19 cellular contexts compared by ENCODE assay signal in the genomic region with DNA sequence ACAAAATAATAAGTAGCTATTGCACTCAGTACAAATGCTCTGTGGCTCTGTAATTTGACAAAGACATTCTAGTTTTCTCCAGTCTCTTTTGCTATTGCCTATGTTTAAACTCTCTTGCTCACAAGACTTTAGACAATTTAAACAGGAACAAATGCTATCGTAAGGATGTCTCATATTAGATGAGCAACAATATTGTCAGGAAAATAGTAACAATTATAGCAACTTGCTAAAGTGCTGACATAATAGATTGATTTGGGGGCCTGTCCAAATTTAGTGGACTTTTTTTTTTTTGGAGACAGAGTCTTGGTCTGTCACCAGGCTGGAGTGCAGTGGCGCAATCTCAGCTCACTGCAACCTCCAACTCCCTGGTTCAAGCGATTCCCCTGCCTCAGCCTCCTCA. TPM values are rescaled to one million over a fixed set of nuclear protein-coding genes. Genes with fewer than 3 reads are reported as not detected.
DNase-seq lines count a peak whose midpoint lies in the region; ATAC-seq, FAIRE-seq and TF ChIP-seq lines count a peak whose summit lies in the region.
"Had no signal": no experiment of that assay in that cellular context is flagged by ENCODE, and none has a peak within 500 bp of the region (broad histone marks: within the 10 kb centered on the region; RNA-seq: fewer than 3 reads in every experiment).

No MANE protein-coding gene starts in this region.

- TF ChIP-seq POLR2A in K562 (conservative IDR thresholded peaks at IDR 0.05), result no peak

- CTCF ChIA-PET in CD8-positive, alpha-beta memory T cell (lab: Charles Lee), result interaction anchor here (1.0 to 1.3 kb wide), 3 partner anchors 9 to 26 kb away, joined by 3 to 4 read pairs (median 4); no protein-coding TSS in a partner anchor
- CTCF ChIA-PET in K562 (lab: Yijun Ruan, JAX; ENCODE audit: low intra/inter-chr PET ratio), result no interaction called here

- peaks cover 10% of the 10 kb centered on the region for H3K36me3 ChIP-seq in CD8-positive, alpha-beta memory T cell (ENCODE audit: insufficient read depth, low read length)
- H3K36me3 ChIP-seq in K562 (ENCODE audit: control insufficient read depth, insufficient read depth, low read length), result peaks cover 40% of the 10 kb centered on the region

- H3K9me3 Mint-ChIP-seq in activated T-cell treated with anti-CD3 and anti-CD28 coated beads, Interleukin-2, amount 50 U/mL, for 72 hours, result no peaks in the 10 kb centered on the region
- no peaks in the 10 kb centered on the region for H3K9me3 Mint-ChIP-seq in CD8-positive, alpha-beta memory T cell
- no peaks in the 10 kb centered on the region for H3K9me3 Mint-ChIP-seq in nephron progenitor cell

- H3K36me3 Mint-ChIP-seq in activated T-cell treated with anti-CD3 and anti-CD28 coated beads, Interleukin-2, amount 50 U/mL, for 72 hours (ENCODE audit: insufficient read depth in 2 of 2), result peaks cover 3 to 22% of the 10 kb centered on the region in 2 donors
- H3K36me3 Mint-ChIP-seq in CD8-positive, alpha-beta memory T cell, result peaks cover 0 to 52% (median 2%) of the 10 kb centered on the region in 3 donors
- peaks cover 18% of the 10 kb centered on the region for H3K36me3 Mint-ChIP-seq in nephron progenitor cell (ENCODE audit: low read depth)

- POLR2A ChIA-PET in CD8-positive, alpha-beta memory T cell (lab: Charles Lee), result no interaction called here
- POLR2A ChIA-PET in K562 (lab: Yijun Ruan, JAX), result interaction anchor here (0.7 to 2.9 kb wide), 6 partner anchors 8 to 190 kb away, joined by 3 to 13 read pairs (median 4); a partner anchor contains a TSS

- no peak overlapping the region for H3K4me2 ChIP-seq in K562 (ENCODE audit: insufficient read depth, low read length)

- whole genome bisulfite sequencing in K562 (ENCODE audit: insufficient coverage, low coverage, missing lambda C conversion rate), result 87% methylated on average over 3 of the region's 3 CpGs

- peaks cover 99% of the 10 kb centered on the region for H3K79me2 ChIP-seq in K562 (ENCODE audit: control insufficient read depth, insufficient read depth, low read length)

- TF ChIP-seq CTCF in K562 (IDR thresholded peaks at IDR 0.05 in 2 of 3, conservative IDR thresholded peaks at IDR 0.05 in 1 of 3; ENCODE audit: insufficient read depth in 2 of 3, low read depth in 1 of 3, low read length in 3 of 3) (no peak), nephron progenitor cell (IDR thresholded peaks at IDR 0.05) (no peak)

- peak overlapping the region in 1 of 2 donors; percentile 51 for H3K4me3 Mint-ChIP-seq in activated T-cell treated with anti-CD3 and anti-CD28 coated beads, Interleukin-2, amount 50 U/mL, for 72 hours
- peak overlapping the region in 5 of 7 donors; percentile 28 to 49 (median 37) for H3K4me3 Mint-ChIP-seq in CD8-positive, alpha-beta memory T cell
- H3K4me3 Mint-ChIP-seq in nephron progenitor cell, result no peak overlapping the region
- H3K4me3 Mint-ChIP-seq: CD14-positive monocyte had no signal

- H3K27ac ChIP-seq in CD8-positive, alpha-beta memory T cell (ENCODE audit: low read depth, low read length), result no peak overlapping the region
- H3K27ac ChIP-seq in K562 (ENCODE audit: extremely low read depth, low read depth, low read length), result no peak overlapping the region
- H3K27ac ChIP-seq: RWPE1 had no signal

- H3K4me3 ChIP-seq in CD8-positive, alpha-beta memory T cell (ENCODE audit: low read length), result no peak overlapping the region
- H3K4me3 ChIP-seq in K562, result no peak overlapping the region

- ATAC-seq in activated T-cell treated with anti-CD3 and anti-CD28 coated beads, Interleukin-2, amount 50 U/mL, for 72 hours (replicated peaks in 1 of 2), result no peak
- no peak for ATAC-seq in K562
- no peak for ATAC-seq in HG02973 (IDR thresholded peaks at IDR 0.05; ENCODE audit: unreplicated experiment)
- ATAC-seq: PC-3 had no signal

- H2AFZ ChIP-seq in K562 (ENCODE audit: low read depth, low read length), result no peak overlapping the region

- DNase-seq in activated T-cell treated with anti-CD3 and anti-CD28 coated beads, Interleukin-2, amount 50 U/mL, for 72 hours, result no peak
- DNase-seq in activated T-cell treated with anti-CD3 and anti-CD28 coated beads, Interleukin-2, amount 50 U/mL, for 48 hours, result no peak
- no peak for DNase-seq in CD8-positive, alpha-beta memory T cell
- DNase-seq in K562 (ENCODE audit: extremely low read depth in 1 of 4, low spot score in 3 of 4) (no peak), nephron progenitor cell (no peak), SHP77 (lab: John Stamatoyannopoulos, UW) (no peak)
- DNase-seq: Calu3; DMS53; HCEC 1CT; KBM-7; NCI-H1417 treated with DMSO at 0.1 percent for 48 hours; NCI-H2029; NCI-H2171; NCI-H446; NK-92 treated with Interleukin-12 subunit alpha and Interleukin-12 subunit beta, amount 100 ng/mL, for 24 hours; PC-3 had no signal

- H3K4me1 Mint-ChIP-seq in activated T-cell treated with anti-CD3 and anti-CD28 coated beads, Interleukin-2, amount 50 U/mL, for 72 hours (ENCODE audit: low read depth), result peaks cover 91% of the 10 kb centered on the region
- H3K4me1 Mint-ChIP-seq in CD8-positive, alpha-beta memory T cell, result peaks cover 77 to 92% (median 90%) of the 10 kb centered on the region in 3 donors
- peaks cover 29% of the 10 kb centered on the region for H3K4me1 Mint-ChIP-seq in nephron progenitor cell

- no peaks in the 10 kb centered on the region for H3K27me3 ChIP-seq in CD8-positive, alpha-beta memory T cell (ENCODE audit: insufficient read depth, low read length, poor library complexity, severe bottlenecking)
- H3K27me3 ChIP-seq in K562 (ENCODE audit: control insufficient read depth in 2 of 2, insufficient read depth in 2 of 2, low read length in 2 of 2), result no peaks in the 10 kb centered on the region

- FAIRE-seq in K562 (lab: Jason Lieb, UNC), result no peak

- no TSS peak for BruUV-seq in K562 (replicated peaks; lab: Mats Ljungman, UMichigan)

- in situ Hi-C loops in K562 (cut with MboI), result no loop called here

- TF ChIP-seq RAD21 in K562 (CRISPR knock-in tag; conservative IDR thresholded peaks at IDR 0.05 in 1 of 2, IDR thresholded peaks at IDR 0.05 in 1 of 2), result no peak

- intact Hi-C loops in K562 (cut with micrococcal nuclease), result no loop called here

- peak overlapping the region; percentile 3 for H3K27ac Mint-ChIP-seq in activated T-cell treated with anti-CD3 and anti-CD28 coated beads, Interleukin-2, amount 50 U/mL, for 72 hours
- peak overlapping the region in 6 of 8 donors; percentile 5 to 72 (median 36) for H3K27ac Mint-ChIP-seq in CD8-positive, alpha-beta memory T cell
- peak overlapping the region; percentile 53 for H3K27ac Mint-ChIP-seq in nephron progenitor cell

- no peaks in the 10 kb centered on the region for H3K27me3 Mint-ChIP-seq in activated T-cell treated with anti-CD3 and anti-CD28 coated beads, Interleukin-2, amount 50 U/mL, for 72 hours (ENCODE audit: low read depth)
- no peaks in the 10 kb centered on the region for H3K27me3 Mint-ChIP-seq in CD8-positive, alpha-beta memory T cell
- H3K27me3 Mint-ChIP-seq in nephron progenitor cell (ENCODE audit: low read depth, poor library complexity), result peaks cover 3% of the 10 kb centered on the region

- peaks cover 73% of the 10 kb centered on the region for H3K4me1 ChIP-seq in CD8-positive, alpha-beta memory T cell (ENCODE audit: insufficient read depth, low read length)
- peaks cover 4 to 26% of the 10 kb centered on the region in 2 experiments; a peak in 3 of 5 replicates for H3K4me1 ChIP-seq in K562 (replicated peaks in 1 of 2; ENCODE audit: control insufficient read depth in 2 of 2, insufficient read depth in 2 of 2, low read length in 2 of 2)

- TF ChIP-seq EP300 in K562 (IDR thresholded peaks at IDR 0.05; ENCODE audit: low read length), result no peak

- no peaks in the 10 kb centered on the region for H3K9me3 ChIP-seq in CD8-positive, alpha-beta memory T cell (ENCODE audit: low read length)
- H3K9me3 ChIP-seq in K562 (replicated peaks; ENCODE audit: control insufficient read depth, insufficient read depth, low read depth, low read length), result no peaks in the 10 kb centered on the region

- H3K9ac ChIP-seq in K562 (ENCODE audit: insufficient read depth in 1 of 2, low read depth in 2 of 2, low read length in 2 of 2), result no peak overlapping the region

- H3K9me1 ChIP-seq in K562 (ENCODE audit: control insufficient read depth, insufficient read depth, low read length), result no peaks in the 10 kb centered on the region

- H4K20me1 ChIP-seq in K562 (replicated peaks; ENCODE audit: control insufficient read depth, insufficient read depth, low read length), result peaks cover 29% of the 10 kb centered on the region

TF ChIP-seq in K562, 482 proteins besides CTCF, POLR2A, EP300 and RAD21 (continues in another document):
- TF ChIP-seq GTF2A2 (tag; IDR thresholded peaks at IDR 0.05), result no peak
- peak; percentile 40; the same call in 1 of the 2 replicates for TF ChIP-seq CEBPB (tag; IDR thresholded peaks at IDR 0.05)
- TF ChIP-seq HIVEP1 (CRISPR knock-in tag; IDR thresholded peaks at IDR 0.05), result no peak
- no peak for TF ChIP-seq LARP7 (IDR thresholded peaks at IDR 0.05)

RNA-seq across cellular contexts. Expression of a gene that starts 11.8 kb away (rescaled TPM):
- 100 to 1,000 TPM; 158 to 193 TPM for total RNA-seq in activated T-cell treated with anti-CD3 and anti-CD28 coated beads, Interleukin-2, amount 50 U/mL, for 72 hours
- total RNA-seq in CD8-positive, alpha-beta memory T cell, result 100 to 1,000 TPM; 252 to 253 TPM
- 185 TPM for polyA plus RNA-seq in CD8-positive, alpha-beta memory T cell
- total RNA-seq in K562 (2011; cell fraction: chromatin; rRNA removed; ENCODE audit: low replicate concordance), result 61.3 and 233 TPM in 2 replicates
- total RNA-seq in K562 (2011; cell fraction: nucleolus; rRNA removed), result 22.8 and 41.1 TPM in 2 replicates
- 69.0 and 96.6 TPM in 2 replicates for total RNA-seq in K562 (2011; cell fraction: nucleoplasm; rRNA removed)
- total RNA-seq in K562 (2014; rRNA removed) (53.6 and 61.9 TPM in 2 replicates), K562 (2014; rRNA removed; fragmentation: Illumina TruSeq; extraction: Trizol) (97.1 and 114 TPM in 2 replicates), K562 (2015; rRNA removed; fragmentation: Illumina TruSeq; extraction: Trizol) (74.4 and 77.6 TPM in 2 replicates), K562 (2021) (84.7 and 90.6 TPM in 2 replicates)
- polyA plus RNA-seq in K562 (2011; rRNA removed) (47.9 and 83.4 TPM in 2 replicates), K562 (2014; fragmentation: Illumina TruSeq; extraction: Trizol) (117 and 126 TPM in 2 replicates), K562 (2014; fragmentation: Nextera tagmentation; extraction: Ambion mirVana) (10 to 100 TPM; 42.6 to 48.3 TPM), K562 (2014; rRNA removed) (57.2 and 60.4 TPM in 2 replicates)
- polyA plus RNA-seq in K562 (2011; cell fraction: cytosol; rRNA removed), result 16.3 and 32.6 TPM in 2 replicates
- 22.2 and 27.0 TPM in 2 replicates for polyA plus RNA-seq in K562 (2011; cell fraction: nucleus; rRNA removed)
- polyA plus RNA-seq in K562 (2012), result 68.3 and 93.3 TPM in 2 replicates
- polyA minus RNA-seq in K562 (2011; rRNA and poly(A)+ RNA removed), result 210 and 230 TPM in 2 replicates
- 73.6 and 84.8 TPM in 2 replicates for polyA minus RNA-seq in K562 (2011; cell fraction: cytosol; rRNA and poly(A)+ RNA removed)
- 28.1 and 45.8 TPM in 2 replicates for polyA minus RNA-seq in K562 (2011; cell fraction: nucleus; rRNA and poly(A)+ RNA removed)

Comparison
In these comparisons a context has a peak if more than half of its experiments do, and no peak if none do; other contexts are left out.
1. H3K27ac Mint-ChIP-seq: peak in every context shown above with its lines; median percentile 53 in nephron progenitor cell; 36 in CD8-positive, alpha-beta memory T cell; 3 in activated T-cell treated with anti-CD3 and anti-CD28 coated beads, Interleukin-2, amount 50 U/mL, for 72 hours.